In the genomic region with DNA sequence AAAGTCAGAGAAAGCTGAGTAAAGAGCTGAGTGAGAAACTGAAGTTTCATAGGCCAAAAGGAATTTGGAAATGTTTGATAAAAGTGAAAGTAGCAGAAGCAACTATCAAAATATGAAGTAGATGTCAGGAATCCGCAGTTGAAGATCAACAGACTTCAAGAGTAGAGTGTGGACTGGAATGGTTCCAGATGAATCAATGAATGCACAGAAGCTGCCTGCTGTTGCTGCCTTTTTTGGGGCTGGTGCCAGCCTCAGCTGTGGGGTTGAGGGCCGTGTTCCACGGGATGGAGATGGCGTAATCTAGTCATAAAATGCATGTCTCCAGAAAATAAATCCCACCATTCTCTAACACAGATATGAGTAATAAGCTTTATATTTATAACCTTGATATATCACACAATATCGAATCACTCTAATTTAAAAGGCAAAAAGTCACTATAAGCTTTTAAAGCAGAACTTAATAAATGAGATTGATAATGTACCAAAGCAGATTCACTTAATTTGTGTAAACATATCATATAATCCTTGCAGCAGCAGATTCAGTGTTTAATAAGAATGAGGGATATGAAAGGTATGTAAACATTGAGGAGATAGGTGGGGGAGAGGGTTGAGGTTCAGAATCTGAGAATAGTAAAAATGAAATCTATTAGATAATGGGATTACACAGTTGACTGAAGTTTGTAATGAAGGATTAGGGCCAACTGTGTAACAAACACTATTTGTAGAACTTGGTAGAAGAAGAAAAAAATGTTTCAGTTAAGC, we compare ENCODE assay signal across 14 cellular contexts.
DNase-seq lines count a peak whose midpoint lies in the region; ATAC-seq and TF ChIP-seq lines count a peak whose summit lies in the region.
"Had no signal": no experiment of that assay in that cellular context is flagged by ENCODE, and none has a peak within 500 bp of the region (broad histone marks: within the 10 kb centered on the region; RNA-seq: fewer than 3 reads in every experiment).

No MANE protein-coding gene starts in this region.

- H3K27me3 Mint-ChIP-seq in immature natural killer cell (ENCODE audit: low read depth in 3 of 3), result no peaks in the 10 kb centered on the region
- H3K27me3 Mint-ChIP-seq: activated naive CD8-positive, alpha-beta T cell treated with anti-CD3 and anti-CD28 coated beads, Interleukin-2, amount 10 ng/mL, durations not matched to agents 7 days and 5 days had no signal

- no peaks in the 10 kb centered on the region for H3K36me3 ChIP-seq in brain microvascular endothelial cell (replicated peaks)
- H3K36me3 ChIP-seq: right lobe of liver, upper lobe of left lung had no signal

- H3K4me1 Mint-ChIP-seq in immature natural killer cell, result no peaks in the 10 kb centered on the region
- H3K4me1 Mint-ChIP-seq: activated naive CD8-positive, alpha-beta T cell treated with anti-CD3 and anti-CD28 coated beads, Interleukin-2, amount 10 ng/mL, durations not matched to agents 7 days and 5 days had no signal

- no peak for TF ChIP-seq CTCF in AG04450 (IDR thresholded peaks at IDR 0.05; ENCODE audit: low read depth, low read length)
- no peak for TF ChIP-seq CTCF in brain microvascular endothelial cell (IDR thresholded peaks at IDR 0.05; ENCODE audit: low read depth, low read length, missing control alignments)

- H3K9me3 Mint-ChIP-seq in immature natural killer cell, result peaks cover 0 to 34% (median 11%) of the 10 kb centered on the region in 6 donors
- H3K9me3 Mint-ChIP-seq: activated naive CD8-positive, alpha-beta T cell treated with anti-CD3 and anti-CD28 coated beads, Interleukin-2, amount 10 ng/mL, durations not matched to agents 7 days and 5 days had no signal

- H3K4me3 Mint-ChIP-seq in immature natural killer cell, result no peak overlapping the region
- H3K4me3 Mint-ChIP-seq: activated naive CD8-positive, alpha-beta T cell treated with anti-CD3 and anti-CD28 coated beads, Interleukin-2, amount 10 ng/mL, durations not matched to agents 7 days and 5 days had no signal

- H3K9me3 ChIP-seq in AG04450 (ENCODE audit: control insufficient read depth, insufficient read depth, low read length), result no peaks in the 10 kb centered on the region
- H3K9me3 ChIP-seq: right lobe of liver, upper lobe of left lung had no signal

- ATAC-seq in GM18870 (IDR thresholded peaks at IDR 0.05; ENCODE audit: unreplicated experiment), result no peak
- ATAC-seq: right lobe of liver had no signal

- POLR2A ChIA-PET in AG04450 (lab: Yijun Ruan, JAX), result no interaction called here

- no peak overlapping the region for H3K27ac Mint-ChIP-seq in immature natural killer cell
- H3K27ac Mint-ChIP-seq: activated naive CD8-positive, alpha-beta T cell treated with anti-CD3 and anti-CD28 coated beads, Interleukin-2, amount 10 ng/mL, durations not matched to agents 7 days and 5 days had no signal

- H3K27me3 ChIP-seq in AG04450 (ENCODE audit: control insufficient read depth, insufficient read depth, low read length) (no peaks in the 10 kb centered on the region), brain microvascular endothelial cell (replicated peaks) (no peaks in the 10 kb centered on the region)
- H3K27me3 ChIP-seq: right lobe of liver, upper lobe of left lung had no signal

- in situ Hi-C loops in brain microvascular endothelial cell (cut with HindIII; ENCODE audit: low pct_ligation_motif_present, low sequenced_read_pairs), result no loop called here

- CTCF ChIA-PET in AG04450 (lab: Charles Lee), result no interaction called here

- H3K36me3 Mint-ChIP-seq in immature natural killer cell, result no peaks in the 10 kb centered on the region
- H3K36me3 Mint-ChIP-seq: activated naive CD8-positive, alpha-beta T cell treated with anti-CD3 and anti-CD28 coated beads, Interleukin-2, amount 10 ng/mL, durations not matched to agents 7 days and 5 days had no signal

- H3K27ac ChIP-seq in AG04450 (ENCODE audit: low read depth, low read length) (no peak overlapping the region), brain microvascular endothelial cell (no peak overlapping the region)
- H3K27ac ChIP-seq: right lobe of liver, upper lobe of left lung had no signal

- peak; percentile 66 for DNase-seq in AG04450 (ENCODE audit: low read depth, low spot score)
- DNase-seq in LHCN-M2 (ENCODE audit: low read depth), result peak; percentile 7
- peak; percentile 76 for DNase-seq in brain microvascular endothelial cell
- DNase-seq in myocyte (ENCODE audit: low read depth), result peak; percentile 16
- no peak for DNase-seq in activated CD4-positive, alpha-beta T cell treated with anti-CD3 and anti-CD28 coated beads, Interleukin-2, amount 50 U/mL, for 48 hours
- no peak for DNase-seq in immature natural killer cell
- no peak for DNase-seq in stimulated activated CD4-positive, alpha-beta T cell treated with anti-CD3 and anti-CD28 coated beads, Interleukin-12 subunit alpha, Interleukin-12 subunit beta, amount 100 ng/mL, for 4 hours
- DNase-seq: activated naive CD8-positive, alpha-beta T cell treated with anti-CD3 and anti-CD28 coated beads, Interleukin-2, amount 10 ng/mL, durations not matched to agents 7 days and 5 days; effector memory CD4-positive, alpha-beta T cell; NCI-H1930; right lobe of liver; T1000 had no signal

- H3K4me3 ChIP-seq in AG04450 (ENCODE audit: low read depth, low read length), result peak overlapping the region; percentile 41
- no peak overlapping the region for H3K4me3 ChIP-seq in brain microvascular endothelial cell (ENCODE audit: low read depth, low read length)
- H3K4me3 ChIP-seq: right lobe of liver had no signal

Comparison
In these comparisons a context has a peak if more than half of its experiments do, and no peak if none do; other contexts are left out.
1. DNase-seq: peak in AG04450 (single experiment), LHCN-M2 (single experiment), brain microvascular endothelial cell (single experiment) and myocyte (single experiment); none in activated CD4-positive, alpha-beta T cell treated with anti-CD3 and anti-CD28 coated beads, Interleukin-2, amount 50 U/mL, for 48 hours (0 of 2), immature natural killer cell (0 of 3) and stimulated activated CD4-positive, alpha-beta T cell treated with anti-CD3 and anti-CD28 coated beads, Interleukin-12 subunit alpha, Interleukin-12 subunit beta, amount 100 ng/mL, for 4 hours (single experiment).